ENCODE assay signal across 9 cellular contexts in the genomic region with DNA sequence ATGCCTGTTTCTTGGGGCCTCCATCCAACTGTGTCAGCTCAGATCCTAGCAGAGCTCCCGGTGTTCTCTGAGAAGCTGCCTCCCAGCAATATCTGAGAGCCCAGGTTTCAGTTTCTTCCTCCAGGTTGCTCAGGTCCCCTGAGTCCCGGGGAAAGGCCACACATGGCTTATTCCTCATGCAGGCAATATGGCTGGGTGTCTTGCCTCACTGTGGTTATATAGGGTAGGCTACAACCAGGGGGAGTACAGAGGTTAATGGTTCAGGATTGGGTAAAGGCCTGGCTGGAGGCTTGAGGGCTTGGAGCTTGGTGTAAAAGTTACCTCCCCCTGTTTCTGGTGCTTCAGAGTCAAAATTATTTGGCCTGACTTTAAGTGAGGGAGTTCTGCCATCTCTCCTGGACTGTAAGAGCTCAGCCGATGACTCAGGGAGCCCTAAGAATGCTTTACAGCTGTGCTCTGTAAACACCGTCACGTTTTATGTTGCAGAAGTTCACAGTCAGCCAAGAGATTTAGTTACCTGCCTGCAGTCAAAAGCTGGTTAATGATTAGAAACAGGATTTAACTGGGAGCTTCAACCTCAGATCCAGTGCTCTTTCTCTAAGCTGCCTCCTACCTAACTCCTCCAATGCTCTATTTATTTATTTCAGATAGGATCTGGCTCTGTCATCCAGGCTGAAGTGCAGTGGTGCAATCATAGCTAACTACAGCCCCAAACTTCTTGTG. TPM values are rescaled to one million over a fixed set of nuclear protein-coding genes. Genes with fewer than 3 reads are reported as not detected.
DNase-seq lines count a peak whose midpoint lies in the region; ATAC-seq and TF ChIP-seq lines count a peak whose summit lies in the region.
"Had no signal": no experiment of that assay in that cellular context is flagged by ENCODE, and none has a peak within 500 bp of the region (broad histone marks: within the 10 kb centered on the region; RNA-seq: fewer than 3 reads in every experiment).

No MANE protein-coding gene starts in this region.

- no peaks in the 10 kb centered on the region for H3K36me3 Mint-ChIP-seq in immature natural killer cell
- H3K36me3 Mint-ChIP-seq: activated naive CD8-positive, alpha-beta T cell had no signal

- TF ChIP-seq CTCF in kidney epithelial cell (IDR thresholded peaks at IDR 0.05; ENCODE audit: insufficient read depth, low read length, poor library complexity, severe bottlenecking) = no peak
- TF ChIP-seq CTCF in transverse colon (IDR thresholded peaks at IDR 0.05) = no peak

- ATAC-seq in GM18873 (IDR thresholded peaks at IDR 0.05; ENCODE audit: low FRiP score, unreplicated experiment) = no peak

- TF ChIP-seq EP300 in transverse colon (IDR thresholded peaks at IDR 0.05; ENCODE audit: low read depth) = no peak

- no peaks in the 10 kb centered on the region for H3K36me3 ChIP-seq in adipocyte (ENCODE audit: control insufficient read depth, insufficient read depth, low read length, severe bottlenecking)
- no peaks in the 10 kb centered on the region for H3K36me3 ChIP-seq in kidney epithelial cell (ENCODE audit: control insufficient read depth, insufficient read depth, low read length)
- H3K36me3 ChIP-seq in transverse colon = no peaks in the 10 kb centered on the region

- peak overlapping the region in 1 of 6 donors; percentile 71 for H3K27ac Mint-ChIP-seq in immature natural killer cell
- H3K27ac Mint-ChIP-seq: activated naive CD8-positive, alpha-beta T cell had no signal

- H3K4me1 ChIP-seq in adipocyte (ENCODE audit: control insufficient read depth, insufficient read depth, low read length) (peaks cover 15% of the 10 kb centered on the region), transverse colon (peaks cover 18 to 24% (median 19%) of the 10 kb centered on the region in 4 donors)

- H3K4me3 Mint-ChIP-seq in immature natural killer cell = no peak overlapping the region
- H3K4me3 Mint-ChIP-seq: activated naive CD8-positive, alpha-beta T cell had no signal

- intact Hi-C loops in transverse colon (cut with DNase I; ENCODE audit: low total_unique reads) = no loop called here

- H3K4me1 Mint-ChIP-seq in immature natural killer cell = peaks cover 13 to 17% of the 10 kb centered on the region in 2 donors

- H3K9ac ChIP-seq in adipocyte (ENCODE audit: low read length) = no peak overlapping the region

- 31% methylated on average over 5 of the region's 5 CpGs; no CpG with 5 or more reads in 1 of the 2 donors for WGBS in transverse colon (ENCODE audit: low coverage in 1 of 2), 2 donors

- in situ Hi-C loops in transverse colon (cut with MboI; ENCODE audit: low pct_ligation_motif_present in 1 of 4, low pct_unique_long_range_greater_than_20kb in 1 of 4, low sequenced_read_pairs in 3 of 4) = loop anchor here in 1 of 4 donors (10.0 kb wide), 1 partner anchor 68 kb away; no protein-coding TSS in a partner anchor

- no peaks in the 10 kb centered on the region for H3K27me3 ChIP-seq in adipocyte (replicated peaks; ENCODE audit: control insufficient read depth, insufficient read depth, low read length)
- no peaks in the 10 kb centered on the region for H3K27me3 ChIP-seq in kidney epithelial cell (ENCODE audit: control insufficient read depth, insufficient read depth, low read length)
- H3K27me3 ChIP-seq in transverse colon = no peaks in the 10 kb centered on the region

- TF ChIP-seq POLR2A in transverse colon (IDR thresholded peaks at IDR 0.05) = no peak

- no peaks in the 10 kb centered on the region for H3K9me3 Mint-ChIP-seq in immature natural killer cell

- peak overlapping the region; percentile 58 to 79 (median 70) for H3K27ac ChIP-seq in transverse colon

- H3K9me3 ChIP-seq in adipocyte (ENCODE audit: control insufficient read depth, low read length) (no peaks in the 10 kb centered on the region), transverse colon (no peaks in the 10 kb centered on the region)

- peaks cover 0 to 1% (median 0%) of the 10 kb centered on the region in 3 donors for H3K27me3 Mint-ChIP-seq in immature natural killer cell (ENCODE audit: low read depth in 3 of 3)
- H3K27me3 Mint-ChIP-seq: activated naive CD8-positive, alpha-beta T cell had no signal

- H3K4me3 ChIP-seq in adipocyte (ENCODE audit: low read length) = no peak overlapping the region
- H3K4me3 ChIP-seq in kidney epithelial cell (ENCODE audit: low read depth, low read length) = no peak overlapping the region
- no peak overlapping the region for H3K4me3 ChIP-seq in transverse colon

- DNase-seq in DMS153 treated with DMSO at 0.1 percent for 48 hours (lab: John Stamatoyannopoulos, UW; ENCODE audit: unreplicated experiment) = peak; percentile 9
- DNase-seq in DMS153 (lab: John Stamatoyannopoulos, UW) = no peak
- peak; percentile 84 for DNase-seq in adipocyte (ENCODE audit: low read depth)
- DNase-seq in kidney epithelial cell (ENCODE audit: low read depth) = peak; percentile 97
- DNase-seq in transverse colon = peak; percentile 55
- DNase-seq in NCI-H345 treated with DMSO at 0.1 percent for 48 hours (lab: John Stamatoyannopoulos, UW; ENCODE audit: unreplicated experiment) = no peak
- no peak for DNase-seq in immature natural killer cell

RNA-seq across cellular contexts. Expression of a gene that starts 24.3 kb away (rescaled TPM):
- total RNA-seq in kidney epithelial cell = 25.5 and 26.4 TPM in 2 replicates
- 10 to 100 TPM; 22.5 to 52.1 (median 31.7) TPM for total RNA-seq in transverse colon
- polyA plus RNA-seq in immature natural killer cell = 10 to 100 TPM in 1 of 3 donors, 1 to 10 TPM in 1, not detected in 1; 5.8 to 15.0 TPM

RNA-seq across cellular contexts. Expression of a gene that starts 53.5 kb away (rescaled TPM):
- total RNA-seq in kidney epithelial cell (39.9 and 46.3 TPM in 2 replicates), transverse colon (10 to 100 TPM; 22.1 to 29.7 (median 26.3) TPM)
- polyA plus RNA-seq in immature natural killer cell = 10 to 100 TPM; 11.3 to 25.0 (median 21.9) TPM

Comparison
In these comparisons a context has a peak if more than half of its experiments do, and no peak if none do; other contexts are left out.
1. DNase-seq: peak in DMS153 treated with DMSO at 0.1 percent for 48 hours (single experiment), adipocyte (single experiment), kidney epithelial cell (single experiment) and transverse colon (single experiment); none in DMS153 (single experiment), NCI-H345 treated with DMSO at 0.1 percent for 48 hours (single experiment) and immature natural killer cell (0 of 3).